In the genomic region with DNA sequence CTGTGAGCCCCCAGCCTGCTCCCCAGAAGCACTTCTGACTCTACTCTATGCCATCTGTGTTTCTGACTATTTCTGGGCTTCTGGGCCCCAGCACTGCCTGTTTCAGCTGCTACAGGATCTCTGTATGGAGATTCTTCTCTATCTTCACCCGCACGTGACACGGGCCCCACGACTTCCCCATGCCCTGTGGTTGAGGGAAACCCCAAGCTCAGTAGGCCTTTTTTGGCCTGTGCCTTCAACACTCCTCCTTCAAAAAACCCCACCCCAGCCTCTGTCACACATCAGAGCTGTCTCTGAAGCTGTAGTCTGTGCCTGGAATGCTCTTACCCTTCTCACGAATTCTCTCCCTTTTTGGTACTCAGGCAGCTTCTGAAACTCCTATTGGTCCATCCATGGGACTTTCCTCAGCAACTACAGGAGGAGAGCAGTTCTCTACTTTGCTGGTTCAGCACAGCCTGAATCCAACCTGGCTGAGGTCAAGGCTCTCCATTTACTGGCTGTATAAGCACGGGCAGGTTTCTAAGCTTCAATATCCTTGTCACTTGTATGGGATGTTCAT, we compare ENCODE assay signal across 1 cellular context.
A peak's percentile ranks its signal among the peaks of the same experiment; 100 is the strongest.
TF ChIP-seq lines count a peak whose summit lies in the region.

No MANE protein-coding gene starts in this region.

TF ChIP-seq in GM12878, 131 proteins besides CTCF, POLR2A, EP300 and RAD21 (continued from another document and continues in another):
- TF ChIP-seq, protein P1, sequence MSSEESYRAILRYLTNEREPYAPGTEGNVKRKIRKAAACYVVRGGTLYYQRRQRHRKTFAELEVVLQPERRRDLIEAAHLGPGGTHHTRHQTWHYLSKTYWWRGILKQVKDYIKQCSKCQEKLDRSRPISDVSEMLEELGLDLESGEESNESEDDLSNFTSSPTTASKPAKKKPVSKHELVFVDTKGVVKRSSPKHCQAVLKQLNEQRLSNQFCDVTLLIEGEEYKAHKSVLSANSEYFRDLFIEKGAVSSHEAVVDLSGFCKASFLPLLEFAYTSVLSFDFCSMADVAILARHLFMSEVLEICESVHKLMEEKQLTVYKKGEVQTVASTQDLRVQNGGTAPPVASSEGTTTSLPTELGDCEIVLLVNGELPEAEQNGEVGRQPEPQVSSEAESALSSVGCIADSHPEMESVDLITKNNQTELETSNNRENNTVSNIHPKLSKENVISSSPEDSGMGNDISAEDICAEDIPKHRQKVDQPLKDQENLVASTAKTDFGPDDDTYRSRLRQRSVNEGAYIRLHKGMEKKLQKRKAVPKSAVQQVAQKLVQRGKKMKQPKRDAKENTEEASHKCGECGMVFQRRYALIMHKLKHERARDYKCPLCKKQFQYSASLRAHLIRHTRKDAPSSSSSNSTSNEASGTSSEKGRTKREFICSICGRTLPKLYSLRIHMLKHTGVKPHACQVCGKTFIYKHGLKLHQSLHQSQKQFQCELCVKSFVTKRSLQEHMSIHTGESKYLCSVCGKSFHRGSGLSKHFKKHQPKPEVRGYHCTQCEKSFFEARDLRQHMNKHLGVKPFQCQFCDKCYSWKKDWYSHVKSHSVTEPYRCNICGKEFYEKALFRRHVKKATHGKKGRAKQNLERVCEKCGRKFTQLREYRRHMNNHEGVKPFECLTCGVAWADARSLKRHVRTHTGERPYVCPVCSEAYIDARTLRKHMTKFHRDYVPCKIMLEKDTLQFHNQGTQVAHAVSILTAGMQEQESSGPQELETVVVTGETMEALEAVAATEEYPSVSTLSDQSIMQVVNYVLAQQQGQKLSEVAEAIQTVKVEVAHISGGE (CRISPR knock-in tag; IDR thresholded peaks at IDR 0.05): no peak
- TF ChIP-seq, protein P2, sequence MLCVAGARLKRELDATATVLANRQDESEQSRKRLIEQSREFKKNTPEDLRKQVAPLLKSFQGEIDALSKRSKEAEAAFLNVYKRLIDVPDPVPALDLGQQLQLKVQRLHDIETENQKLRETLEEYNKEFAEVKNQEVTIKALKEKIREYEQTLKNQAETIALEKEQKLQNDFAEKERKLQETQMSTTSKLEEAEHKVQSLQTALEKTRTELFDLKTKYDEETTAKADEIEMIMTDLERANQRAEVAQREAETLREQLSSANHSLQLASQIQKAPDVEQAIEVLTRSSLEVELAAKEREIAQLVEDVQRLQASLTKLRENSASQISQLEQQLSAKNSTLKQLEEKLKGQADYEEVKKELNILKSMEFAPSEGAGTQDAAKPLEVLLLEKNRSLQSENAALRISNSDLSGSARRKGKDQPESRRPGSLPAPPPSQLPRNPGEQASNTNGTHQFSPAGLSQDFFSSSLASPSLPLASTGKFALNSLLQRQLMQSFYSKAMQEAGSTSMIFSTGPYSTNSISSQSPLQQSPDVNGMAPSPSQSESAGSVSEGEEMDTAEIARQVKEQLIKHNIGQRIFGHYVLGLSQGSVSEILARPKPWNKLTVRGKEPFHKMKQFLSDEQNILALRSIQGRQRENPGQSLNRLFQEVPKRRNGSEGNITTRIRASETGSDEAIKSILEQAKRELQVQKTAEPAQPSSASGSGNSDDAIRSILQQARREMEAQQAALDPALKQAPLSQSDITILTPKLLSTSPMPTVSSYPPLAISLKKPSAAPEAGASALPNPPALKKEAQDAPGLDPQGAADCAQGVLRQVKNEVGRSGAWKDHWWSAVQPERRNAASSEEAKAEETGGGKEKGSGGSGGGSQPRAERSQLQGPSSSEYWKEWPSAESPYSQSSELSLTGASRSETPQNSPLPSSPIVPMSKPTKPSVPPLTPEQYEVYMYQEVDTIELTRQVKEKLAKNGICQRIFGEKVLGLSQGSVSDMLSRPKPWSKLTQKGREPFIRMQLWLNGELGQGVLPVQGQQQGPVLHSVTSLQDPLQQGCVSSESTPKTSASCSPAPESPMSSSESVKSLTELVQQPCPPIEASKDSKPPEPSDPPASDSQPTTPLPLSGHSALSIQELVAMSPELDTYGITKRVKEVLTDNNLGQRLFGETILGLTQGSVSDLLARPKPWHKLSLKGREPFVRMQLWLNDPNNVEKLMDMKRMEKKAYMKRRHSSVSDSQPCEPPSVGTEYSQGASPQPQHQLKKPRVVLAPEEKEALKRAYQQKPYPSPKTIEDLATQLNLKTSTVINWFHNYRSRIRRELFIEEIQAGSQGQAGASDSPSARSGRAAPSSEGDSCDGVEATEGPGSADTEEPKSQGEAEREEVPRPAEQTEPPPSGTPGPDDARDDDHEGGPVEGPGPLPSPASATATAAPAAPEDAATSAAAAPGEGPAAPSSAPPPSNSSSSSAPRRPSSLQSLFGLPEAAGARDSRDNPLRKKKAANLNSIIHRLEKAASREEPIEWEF (IDR thresholded peaks at IDR 0.05; ENCODE audit: insufficient replicate concordance, low read depth, low read length): no peak
- TF ChIP-seq, protein P3, sequence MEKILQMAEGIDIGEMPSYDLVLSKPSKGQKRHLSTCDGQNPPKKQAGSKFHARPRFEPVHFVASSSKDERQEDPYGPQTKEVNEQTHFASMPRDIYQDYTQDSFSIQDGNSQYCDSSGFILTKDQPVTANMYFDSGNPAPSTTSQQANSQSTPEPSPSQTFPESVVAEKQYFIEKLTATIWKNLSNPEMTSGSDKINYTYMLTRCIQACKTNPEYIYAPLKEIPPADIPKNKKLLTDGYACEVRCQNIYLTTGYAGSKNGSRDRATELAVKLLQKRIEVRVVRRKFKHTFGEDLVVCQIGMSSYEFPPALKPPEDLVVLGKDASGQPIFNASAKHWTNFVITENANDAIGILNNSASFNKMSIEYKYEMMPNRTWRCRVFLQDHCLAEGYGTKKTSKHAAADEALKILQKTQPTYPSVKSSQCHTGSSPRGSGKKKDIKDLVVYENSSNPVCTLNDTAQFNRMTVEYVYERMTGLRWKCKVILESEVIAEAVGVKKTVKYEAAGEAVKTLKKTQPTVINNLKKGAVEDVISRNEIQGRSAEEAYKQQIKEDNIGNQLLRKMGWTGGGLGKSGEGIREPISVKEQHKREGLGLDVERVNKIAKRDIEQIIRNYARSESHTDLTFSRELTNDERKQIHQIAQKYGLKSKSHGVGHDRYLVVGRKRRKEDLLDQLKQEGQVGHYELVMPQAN (conservative IDR thresholded peaks at IDR 0.05): no peak
- TF ChIP-seq ZBED1 (IDR thresholded peaks at IDR 0.05; ENCODE audit: borderline replicate concordance): no peak
- TF ChIP-seq MYC (IDR thresholded peaks at IDR 0.05; ENCODE audit: insufficient read depth, insufficient read length, insufficient replicate concordance, low read length, severe bottlenecking): no peak
- no peak; the same call in 1 of the 2 replicates for TF ChIP-seq WRNIP1 (IDR thresholded peaks at IDR 0.05; ENCODE audit: borderline replicate concordance, low read depth, low read length)
- 0 out of 2 replicates have a peak, but pooled peaks have one; percentile 54 for TF ChIP-seq GABPA (IDR thresholded peaks at IDR 0.05; ENCODE audit: low read depth)
- peak; percentile 79 for TF ChIP-seq IKZF1 (conservative IDR thresholded peaks at IDR 0.05)
- TF ChIP-seq ETV6 (conservative IDR thresholded peaks at IDR 0.05 in 1 of 2, IDR thresholded peaks at IDR 0.05 in 1 of 2; ENCODE audit: borderline replicate concordance in 1 of 2, low read depth in 1 of 2): peak in 1 of 2 experiments; percentile 59; a peak in 1 of 4 replicates
- no peak for TF ChIP-seq SREBF1 (IDR thresholded peaks at IDR 0.05; ENCODE audit: low read length)
- no peak for TF ChIP-seq SUZ12 (IDR thresholded peaks at IDR 0.05; ENCODE audit: unreplicated experiment)
- no peak for TF ChIP-seq SUPT20H (IDR thresholded peaks at IDR 0.05; ENCODE audit: borderline replicate concordance, control insufficient read depth, low read depth, low read length)
- TF ChIP-seq, protein P4, sequence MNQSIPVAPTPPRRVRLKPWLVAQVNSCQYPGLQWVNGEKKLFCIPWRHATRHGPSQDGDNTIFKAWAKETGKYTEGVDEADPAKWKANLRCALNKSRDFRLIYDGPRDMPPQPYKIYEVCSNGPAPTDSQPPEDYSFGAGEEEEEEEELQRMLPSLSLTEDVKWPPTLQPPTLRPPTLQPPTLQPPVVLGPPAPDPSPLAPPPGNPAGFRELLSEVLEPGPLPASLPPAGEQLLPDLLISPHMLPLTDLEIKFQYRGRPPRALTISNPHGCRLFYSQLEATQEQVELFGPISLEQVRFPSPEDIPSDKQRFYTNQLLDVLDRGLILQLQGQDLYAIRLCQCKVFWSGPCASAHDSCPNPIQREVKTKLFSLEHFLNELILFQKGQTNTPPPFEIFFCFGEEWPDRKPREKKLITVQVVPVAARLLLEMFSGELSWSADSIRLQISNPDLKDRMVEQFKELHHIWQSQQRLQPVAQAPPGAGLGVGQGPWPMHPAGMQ (IDR thresholded peaks at IDR 0.05; ENCODE audit: borderline replicate concordance): no peak
- peak; percentile 93 for TF ChIP-seq TBL1XR1 (IDR thresholded peaks at IDR 0.05; ENCODE audit: low read depth, low read length)
- TF ChIP-seq SIN3A (IDR thresholded peaks at IDR 0.05; ENCODE audit: low read depth, low read length): no peak
- TF ChIP-seq, protein P5, sequence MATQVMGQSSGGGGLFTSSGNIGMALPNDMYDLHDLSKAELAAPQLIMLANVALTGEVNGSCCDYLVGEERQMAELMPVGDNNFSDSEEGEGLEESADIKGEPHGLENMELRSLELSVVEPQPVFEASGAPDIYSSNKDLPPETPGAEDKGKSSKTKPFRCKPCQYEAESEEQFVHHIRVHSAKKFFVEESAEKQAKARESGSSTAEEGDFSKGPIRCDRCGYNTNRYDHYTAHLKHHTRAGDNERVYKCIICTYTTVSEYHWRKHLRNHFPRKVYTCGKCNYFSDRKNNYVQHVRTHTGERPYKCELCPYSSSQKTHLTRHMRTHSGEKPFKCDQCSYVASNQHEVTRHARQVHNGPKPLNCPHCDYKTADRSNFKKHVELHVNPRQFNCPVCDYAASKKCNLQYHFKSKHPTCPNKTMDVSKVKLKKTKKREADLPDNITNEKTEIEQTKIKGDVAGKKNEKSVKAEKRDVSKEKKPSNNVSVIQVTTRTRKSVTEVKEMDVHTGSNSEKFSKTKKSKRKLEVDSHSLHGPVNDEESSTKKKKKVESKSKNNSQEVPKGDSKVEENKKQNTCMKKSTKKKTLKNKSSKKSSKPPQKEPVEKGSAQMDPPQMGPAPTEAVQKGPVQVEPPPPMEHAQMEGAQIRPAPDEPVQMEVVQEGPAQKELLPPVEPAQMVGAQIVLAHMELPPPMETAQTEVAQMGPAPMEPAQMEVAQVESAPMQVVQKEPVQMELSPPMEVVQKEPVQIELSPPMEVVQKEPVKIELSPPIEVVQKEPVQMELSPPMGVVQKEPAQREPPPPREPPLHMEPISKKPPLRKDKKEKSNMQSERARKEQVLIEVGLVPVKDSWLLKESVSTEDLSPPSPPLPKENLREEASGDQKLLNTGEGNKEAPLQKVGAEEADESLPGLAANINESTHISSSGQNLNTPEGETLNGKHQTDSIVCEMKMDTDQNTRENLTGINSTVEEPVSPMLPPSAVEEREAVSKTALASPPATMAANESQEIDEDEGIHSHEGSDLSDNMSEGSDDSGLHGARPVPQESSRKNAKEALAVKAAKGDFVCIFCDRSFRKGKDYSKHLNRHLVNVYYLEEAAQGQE (IDR thresholded peaks at IDR 0.05; ENCODE audit: low read depth, low read length): no peak
- no peak for TF ChIP-seq JUND (IDR thresholded peaks at IDR 0.05; ENCODE audit: low read depth, low read length)
- TF ChIP-seq RELA (IDR thresholded peaks at IDR 0.05; ENCODE audit: borderline replicate concordance, partially characterized antibody): peak; percentile 94
- TF ChIP-seq KAT2A (conservative IDR thresholded peaks at IDR 0.05; ENCODE audit: control insufficient read depth, low read depth, low read length): no peak
- TF ChIP-seq JUNB (IDR thresholded peaks at IDR 0.05): no peak
- TF ChIP-seq RBBP5 (conservative IDR thresholded peaks at IDR 0.05): no peak
- TF ChIP-seq STAT1 (conservative IDR thresholded peaks at IDR 0.05): no peak
- no peak for TF ChIP-seq TARDBP (IDR thresholded peaks at IDR 0.05; ENCODE audit: borderline replicate concordance)
- TF ChIP-seq, protein P6, sequence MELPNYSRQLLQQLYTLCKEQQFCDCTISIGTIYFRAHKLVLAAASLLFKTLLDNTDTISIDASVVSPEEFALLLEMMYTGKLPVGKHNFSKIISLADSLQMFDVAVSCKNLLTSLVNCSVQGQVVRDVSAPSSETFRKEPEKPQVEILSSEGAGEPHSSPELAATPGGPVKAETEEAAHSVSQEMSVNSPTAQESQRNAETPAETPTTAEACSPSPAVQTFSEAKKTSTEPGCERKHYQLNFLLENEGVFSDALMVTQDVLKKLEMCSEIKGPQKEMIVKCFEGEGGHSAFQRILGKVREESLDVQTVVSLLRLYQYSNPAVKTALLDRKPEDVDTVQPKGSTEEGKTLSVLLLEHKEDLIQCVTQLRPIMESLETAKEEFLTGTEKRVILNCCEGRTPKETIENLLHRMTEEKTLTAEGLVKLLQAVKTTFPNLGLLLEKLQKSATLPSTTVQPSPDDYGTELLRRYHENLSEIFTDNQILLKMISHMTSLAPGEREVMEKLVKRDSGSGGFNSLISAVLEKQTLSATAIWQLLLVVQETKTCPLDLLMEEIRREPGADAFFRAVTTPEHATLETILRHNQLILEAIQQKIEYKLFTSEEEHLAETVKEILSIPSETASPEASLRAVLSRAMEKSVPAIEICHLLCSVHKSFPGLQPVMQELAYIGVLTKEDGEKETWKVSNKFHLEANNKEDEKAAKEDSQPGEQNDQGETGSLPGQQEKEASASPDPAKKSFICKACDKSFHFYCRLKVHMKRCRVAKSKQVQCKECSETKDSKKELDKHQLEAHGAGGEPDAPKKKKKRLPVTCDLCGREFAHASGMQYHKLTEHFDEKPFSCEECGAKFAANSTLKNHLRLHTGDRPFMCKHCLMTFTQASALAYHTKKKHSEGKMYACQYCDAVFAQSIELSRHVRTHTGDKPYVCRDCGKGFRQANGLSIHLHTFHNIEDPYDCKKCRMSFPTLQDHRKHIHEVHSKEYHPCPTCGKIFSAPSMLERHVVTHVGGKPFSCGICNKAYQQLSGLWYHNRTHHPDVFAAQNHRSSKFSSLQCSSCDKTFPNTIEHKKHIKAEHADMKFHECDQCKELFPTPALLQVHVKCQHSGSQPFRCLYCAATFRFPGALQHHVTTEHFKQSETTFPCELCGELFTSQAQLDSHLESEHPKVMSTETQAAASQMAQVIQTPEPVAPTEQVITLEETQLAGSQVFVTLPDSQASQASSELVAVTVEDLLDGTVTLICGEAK (IDR thresholded peaks at IDR 0.05; ENCODE audit: borderline replicate concordance): no peak
- TF ChIP-seq RAD51 (IDR thresholded peaks at IDR 0.05): peak; percentile 96
- TF ChIP-seq, protein P7, sequence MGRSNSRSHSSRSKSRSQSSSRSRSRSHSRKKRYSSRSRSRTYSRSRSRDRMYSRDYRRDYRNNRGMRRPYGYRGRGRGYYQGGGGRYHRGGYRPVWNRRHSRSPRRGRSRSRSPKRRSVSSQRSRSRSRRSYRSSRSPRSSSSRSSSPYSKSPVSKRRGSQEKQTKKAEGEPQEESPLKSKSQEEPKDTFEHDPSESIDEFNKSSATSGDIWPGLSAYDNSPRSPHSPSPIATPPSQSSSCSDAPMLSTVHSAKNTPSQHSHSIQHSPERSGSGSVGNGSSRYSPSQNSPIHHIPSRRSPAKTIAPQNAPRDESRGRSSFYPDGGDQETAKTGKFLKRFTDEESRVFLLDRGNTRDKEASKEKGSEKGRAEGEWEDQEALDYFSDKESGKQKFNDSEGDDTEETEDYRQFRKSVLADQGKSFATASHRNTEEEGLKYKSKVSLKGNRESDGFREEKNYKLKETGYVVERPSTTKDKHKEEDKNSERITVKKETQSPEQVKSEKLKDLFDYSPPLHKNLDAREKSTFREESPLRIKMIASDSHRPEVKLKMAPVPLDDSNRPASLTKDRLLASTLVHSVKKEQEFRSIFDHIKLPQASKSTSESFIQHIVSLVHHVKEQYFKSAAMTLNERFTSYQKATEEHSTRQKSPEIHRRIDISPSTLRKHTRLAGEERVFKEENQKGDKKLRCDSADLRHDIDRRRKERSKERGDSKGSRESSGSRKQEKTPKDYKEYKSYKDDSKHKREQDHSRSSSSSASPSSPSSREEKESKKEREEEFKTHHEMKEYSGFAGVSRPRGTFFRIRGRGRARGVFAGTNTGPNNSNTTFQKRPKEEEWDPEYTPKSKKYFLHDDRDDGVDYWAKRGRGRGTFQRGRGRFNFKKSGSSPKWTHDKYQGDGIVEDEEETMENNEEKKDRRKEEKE (IDR thresholded peaks at IDR 0.05): no peak
- no peak for TF ChIP-seq EGR1 (IDR thresholded peaks at IDR 0.05; ENCODE audit: borderline replicate concordance in 1 of 2, low read depth in 2 of 2, low read length in 2 of 2)
- no peak for TF ChIP-seq SP1 (IDR thresholded peaks at IDR 0.05; ENCODE audit: low read depth, low read length)
